ENCODE assay signal across 1 cellular context in the genomic region with DNA sequence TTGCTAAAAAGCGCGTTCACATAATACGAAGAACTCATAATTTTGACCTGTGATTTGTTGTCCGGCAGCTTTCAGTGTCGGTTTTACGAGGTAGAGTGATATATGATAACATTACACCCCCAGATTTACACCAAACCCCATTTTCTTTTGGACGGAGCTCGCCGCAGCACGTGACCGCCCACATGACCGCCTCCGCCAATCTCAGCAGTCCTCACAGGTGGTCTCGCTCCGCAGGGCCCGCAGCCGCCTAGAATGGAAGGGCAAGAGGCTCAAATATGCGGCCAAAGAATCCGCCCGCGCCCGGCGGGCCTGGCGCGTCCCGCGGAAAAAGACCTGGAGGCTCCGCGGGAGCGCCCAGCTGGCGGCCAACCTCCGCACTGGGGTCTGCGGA.
TF ChIP-seq lines count a peak whose summit lies in the region.

Gene HOXA7 (minus strand): TSS at position 168 of the 391 bp plus-strand sequence. CDS start 130 bp downstream, at position 38.

TF ChIP-seq in GM12878, 131 proteins besides CTCF, POLR2A, EP300 and RAD21 (continued from another document):
- TF ChIP-seq, protein P1, sequence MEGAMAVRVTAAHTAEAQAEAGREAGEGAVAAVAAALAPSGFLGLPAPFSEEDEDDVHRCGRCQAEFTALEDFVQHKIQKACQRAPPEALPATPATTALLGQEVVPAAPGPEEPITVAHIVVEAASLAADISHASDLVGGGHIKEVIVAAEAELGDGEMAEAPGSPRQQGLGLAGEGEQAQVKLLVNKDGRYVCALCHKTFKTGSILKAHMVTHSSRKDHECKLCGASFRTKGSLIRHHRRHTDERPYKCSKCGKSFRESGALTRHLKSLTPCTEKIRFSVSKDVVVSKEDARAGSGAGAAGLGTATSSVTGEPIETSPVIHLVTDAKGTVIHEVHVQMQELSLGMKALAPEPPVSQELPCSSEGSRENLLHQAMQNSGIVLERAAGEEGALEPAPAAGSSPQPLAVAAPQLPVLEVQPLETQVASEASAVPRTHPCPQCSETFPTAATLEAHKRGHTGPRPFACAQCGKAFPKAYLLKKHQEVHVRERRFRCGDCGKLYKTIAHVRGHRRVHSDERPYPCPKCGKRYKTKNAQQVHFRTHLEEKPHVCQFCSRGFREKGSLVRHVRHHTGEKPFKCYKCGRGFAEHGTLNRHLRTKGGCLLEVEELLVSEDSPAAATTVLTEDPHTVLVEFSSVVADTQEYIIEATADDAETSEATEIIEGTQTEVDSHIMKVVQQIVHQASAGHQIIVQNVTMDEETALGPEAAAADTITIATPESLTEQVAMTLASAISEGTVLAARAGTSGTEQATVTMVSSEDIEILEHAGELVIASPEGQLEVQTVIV (IDR thresholded peaks at IDR 0.05; ENCODE audit: borderline replicate concordance, partially characterized antibody): no peak
- no peak for TF ChIP-seq IRF5 (IDR thresholded peaks at IDR 0.05; ENCODE audit: borderline replicate concordance)
- no peak for TF ChIP-seq NRF1 (conservative IDR thresholded peaks at IDR 0.05; ENCODE audit: low read depth, low read length)
- peak; percentile 52; the same call in 1 of the 2 replicates for TF ChIP-seq ATF3 (IDR thresholded peaks at IDR 0.05; ENCODE audit: borderline replicate concordance, extremely low read depth, low read depth, low read length)
- TF ChIP-seq EZH2 (IDR thresholded peaks at IDR 0.05; ENCODE audit: borderline replicate concordance, control insufficient read depth, low read depth, low read length): no peak
TF ChIP-seq in GM12878: peak in this region for 3.
